Comparison of ENCODE assay signal across 18 cellular contexts in genomic region chr1:221766210-221766609, GRCh38. TPM values are rescaled to one million over a fixed set of nuclear protein-coding genes. Genes with fewer than 3 reads are reported as not detected.
DNase-seq lines count a peak whose midpoint lies in the region; ATAC-seq, FAIRE-seq and TF ChIP-seq lines count a peak whose summit lies in the region.
"Had no signal": no experiment of that assay in that cellular context is flagged by ENCODE, and none has a peak within 500 bp of the region (broad histone marks: within the 10 kb centered on the region; RNA-seq: fewer than 3 reads in every experiment).

No MANE protein-coding gene starts in this region.

- no peak overlapping the region for H3K9ac ChIP-seq in K562 (ENCODE audit: insufficient read depth in 1 of 2, low read depth in 2 of 2, low read length in 2 of 2)

- H3K27me3 Mint-ChIP-seq in activated CD4-positive, alpha-beta T cell treated with anti-CD3 and anti-CD28 coated beads for 36 hours = no peaks in the 10 kb centered on the region
- no peaks in the 10 kb centered on the region for H3K27me3 Mint-ChIP-seq in effector memory CD8-positive, alpha-beta T cell
- H3K27me3 Mint-ChIP-seq: activated CD4-positive, alpha-beta T cell treated with anti-CD3 and anti-CD28 coated beads, Interleukin-2, amount 10 ng/mL, durations not matched to agents 7 days and 5 days had no signal

- H3K27ac ChIP-seq in K562 (ENCODE audit: extremely low read depth, low read depth, low read length) = no peak overlapping the region
- H3K27ac ChIP-seq: coronary artery, left ventricle myocardium inferior had no signal

- BruUV-seq in K562 (replicated peaks; lab: Mats Ljungman, UMichigan) = no TSS peak

- H3K4me3 Mint-ChIP-seq in activated CD4-positive, alpha-beta T cell treated with anti-CD3 and anti-CD28 coated beads for 36 hours = no peak overlapping the region
- no peak overlapping the region for H3K4me3 Mint-ChIP-seq in effector memory CD8-positive, alpha-beta T cell
- H3K4me3 Mint-ChIP-seq: activated CD4-positive, alpha-beta T cell treated with anti-CD3 and anti-CD28 coated beads, Interleukin-2, amount 10 ng/mL, durations not matched to agents 7 days and 5 days had no signal

- H4K20me1 ChIP-seq in K562 (replicated peaks; ENCODE audit: control insufficient read depth, insufficient read depth, low read length) = no peaks in the 10 kb centered on the region

- in situ Hi-C loops in K562 (cut with MboI) = no loop called here

- no peaks in the 10 kb centered on the region for H3K36me3 Mint-ChIP-seq in activated CD4-positive, alpha-beta T cell treated with anti-CD3 and anti-CD28 coated beads for 36 hours (ENCODE audit: low read depth)
- no peaks in the 10 kb centered on the region for H3K36me3 Mint-ChIP-seq in effector memory CD8-positive, alpha-beta T cell (ENCODE audit: insufficient read depth)

- TF ChIP-seq POLR2A in K562 (conservative IDR thresholded peaks at IDR 0.05) = no peak

- no peak overlapping the region for H2AFZ ChIP-seq in K562 (ENCODE audit: low read depth, low read length)

- TF ChIP-seq CTCF in K562 (IDR thresholded peaks at IDR 0.05 in 2 of 3, conservative IDR thresholded peaks at IDR 0.05 in 1 of 3; ENCODE audit: insufficient read depth in 2 of 3, low read depth in 1 of 3, low read length in 3 of 3) = no peak

- no peaks in the 10 kb centered on the region for H3K9me3 ChIP-seq in K562 (replicated peaks; ENCODE audit: control insufficient read depth, insufficient read depth, low read depth, low read length)
- H3K9me3 ChIP-seq: left ventricle myocardium inferior had no signal

- peak; percentile 26 for DNase-seq in EL
- DNase-seq in HT1080 (ENCODE audit: low read depth) = peak; percentile 37
- DNase-seq in K562 (ENCODE audit: extremely low read depth in 1 of 4, low spot score in 3 of 4) = no peak
- DNase-seq in lung microvascular endothelial cell (ENCODE audit: low read depth in 2 of 2) = peak; percentile 23 to 40
- no peak for DNase-seq in activated CD4-positive, alpha-beta T cell treated with anti-CD3 and anti-CD28 coated beads for 36 hours
- DNase-seq in NCI-H774 (lab: John Stamatoyannopoulos, UW) = no peak
- DNase-seq in activated CD8-positive, alpha-beta memory T cell treated with anti-CD3 and anti-CD28 coated beads, Interleukin-2, amount 50 U/mL, for 48 hours = no peak
- no peak for DNase-seq in effector memory CD8-positive, alpha-beta T cell
- DNase-seq: activated CD4-positive, alpha-beta T cell treated with anti-CD3 and anti-CD28 coated beads, Interleukin-2, amount 10 ng/mL, durations not matched to agents 7 days and 5 days; activated naive CD4-positive, alpha-beta T cell treated with Interleukin-2 at 50 U/mL for 16 hours; aorta; C1 segment of cervical spinal cord; left ventricle myocardium inferior; NCI-H1417; NCI-H2171 treated with DMSO at 0.1 percent for 48 hours had no signal

- TF ChIP-seq EP300 in K562 (IDR thresholded peaks at IDR 0.05; ENCODE audit: low read length) = no peak

- H3K4me1 Mint-ChIP-seq in activated CD4-positive, alpha-beta T cell treated with anti-CD3 and anti-CD28 coated beads for 36 hours = peaks cover 11% of the 10 kb centered on the region
- no peaks in the 10 kb centered on the region for H3K4me1 Mint-ChIP-seq in effector memory CD8-positive, alpha-beta T cell (ENCODE audit: low read depth in 2 of 2)

- no peaks in the 10 kb centered on the region for H3K9me1 ChIP-seq in K562 (ENCODE audit: control insufficient read depth, insufficient read depth, low read length)

- no peaks in the 10 kb centered on the region for H3K79me2 ChIP-seq in K562 (ENCODE audit: control insufficient read depth, insufficient read depth, low read length)

- H3K4me2 ChIP-seq in K562 (ENCODE audit: insufficient read depth, low read length) = no peak overlapping the region

- intact Hi-C loops in K562 (cut with micrococcal nuclease) = no loop called here
- intact Hi-C loops in activated CD4-positive, alpha-beta T cell treated with anti-CD3 and anti-CD28 coated beads for 36 hours (cut with DNase I, micrococcal nuclease) = no loop called here

- CTCF ChIA-PET in K562 (lab: Yijun Ruan, JAX; ENCODE audit: low intra/inter-chr PET ratio) = no interaction called here
- CTCF ChIA-PET in activated CD4-positive, alpha-beta T cell treated with anti-CD3 and anti-CD28 coated beads for 36 hours (lab: Charles Lee) = no interaction called here

- POLR2A ChIA-PET in K562 (lab: Yijun Ruan, JAX) = interaction anchor here (0.7 kb wide), 1 partner anchor 10 kb away, joined by 3 read pairs; no protein-coding TSS in a partner anchor
- POLR2A ChIA-PET in activated CD4-positive, alpha-beta T cell treated with anti-CD3 and anti-CD28 coated beads for 36 hours (lab: Charles Lee) = no interaction called here

- TF ChIP-seq RAD21 in K562 (CRISPR knock-in tag; conservative IDR thresholded peaks at IDR 0.05 in 1 of 2, IDR thresholded peaks at IDR 0.05 in 1 of 2) = 0 out of 4 replicates have a peak, but pooled peaks have one; percentile 3 to 12

- FAIRE-seq in K562 (lab: Jason Lieb, UNC) = no peak
- FAIRE-seq: TTC549 had no signal

- peaks cover 2 to 15% of the 10 kb centered on the region in 2 experiments; a peak in 4 of 5 replicates for H3K4me1 ChIP-seq in K562 (replicated peaks in 1 of 2; ENCODE audit: control insufficient read depth in 2 of 2, insufficient read depth in 2 of 2, low read length in 2 of 2)

- no peaks in the 10 kb centered on the region for H3K36me3 ChIP-seq in K562 (ENCODE audit: control insufficient read depth, insufficient read depth, low read length)
- H3K36me3 ChIP-seq: left ventricle myocardium inferior had no signal

- no peak for ATAC-seq in K562
- no peak for ATAC-seq in activated CD4-positive, alpha-beta T cell treated with anti-CD3 and anti-CD28 coated beads for 36 hours
- no peak for ATAC-seq in effector memory CD8-positive, alpha-beta T cell (replicated peaks)
- ATAC-seq: HCT116 had no signal

- H3K4me3 ChIP-seq in K562 = no peak overlapping the region
- H3K4me3 ChIP-seq: coronary artery, left ventricle myocardium inferior had no signal

- no peaks in the 10 kb centered on the region for H3K27me3 ChIP-seq in K562 (ENCODE audit: control insufficient read depth in 2 of 2, insufficient read depth in 2 of 2, low read length in 2 of 2)

- H3K9me3 Mint-ChIP-seq in activated CD4-positive, alpha-beta T cell treated with anti-CD3 and anti-CD28 coated beads for 36 hours (ENCODE audit: low read depth) = no peaks in the 10 kb centered on the region
- no peaks in the 10 kb centered on the region for H3K9me3 Mint-ChIP-seq in effector memory CD8-positive, alpha-beta T cell

- 0% methylated on average over 1 of the region's 1 CpG for WGBS in K562 (ENCODE audit: insufficient coverage, low coverage, missing lambda C conversion rate)

- H3K27ac Mint-ChIP-seq in activated CD4-positive, alpha-beta T cell treated with anti-CD3 and anti-CD28 coated beads for 36 hours = no peak overlapping the region
- no peak overlapping the region for H3K27ac Mint-ChIP-seq in effector memory CD8-positive, alpha-beta T cell
- H3K27ac Mint-ChIP-seq: activated CD4-positive, alpha-beta T cell treated with anti-CD3 and anti-CD28 coated beads, Interleukin-2, amount 10 ng/mL, durations not matched to agents 7 days and 5 days had no signal

TF ChIP-seq in K562, 482 proteins besides CTCF, POLR2A, EP300 and RAD21 (continues in another document):
- no peak for TF ChIP-seq KHSRP (IDR thresholded peaks at IDR 0.05)
- TF ChIP-seq MCM5 (IDR thresholded peaks at IDR 0.05; ENCODE audit: low read depth) = no peak
- no peak for TF ChIP-seq POLR3A (IDR thresholded peaks at IDR 0.05; ENCODE audit: borderline replicate concordance, extremely low read depth, insufficient read depth, insufficient read length)
- peak; percentile 86; the same call in 1 of the 2 replicates for TF ChIP-seq MCM3 (IDR thresholded peaks at IDR 0.05)
- no peak for TF ChIP-seq ZFX (CRISPR knock-in tag; IDR thresholded peaks at IDR 0.05)
- no peak for TF ChIP-seq NFE2L1 (tag; IDR thresholded peaks at IDR 0.05; ENCODE audit: borderline replicate concordance, low read depth)
- TF ChIP-seq ELF4 (CRISPR knock-in tag; IDR thresholded peaks at IDR 0.05) = no peak
- TF ChIP-seq PRPF4 (IDR thresholded peaks at IDR 0.05; ENCODE audit: insufficient read depth, low read depth, low read length, poor library complexity, severe bottlenecking) = no peak
- TF ChIP-seq ELF2 (CRISPR knock-in tag; IDR thresholded peaks at IDR 0.05) = no peak

RNA-seq across cellular contexts. Expression of gene DUSP10, which starts 24.3 kb away (rescaled TPM):
- 59.9 and 76.5 TPM in 2 replicates for total RNA-seq in HT1080 (2014; rRNA removed; shearing (Covaris generic))
- 32.7 and 38.0 TPM in 2 replicates for polyA plus RNA-seq in HT1080 (2015; cell fraction: cytosol; rRNA removed)
- polyA plus RNA-seq in HT1080 (2015; cell fraction: nucleus; rRNA removed) = 38.8 and 45.2 TPM in 2 replicates
- total RNA-seq in K562 (2011; cell fraction: chromatin; rRNA removed; ENCODE audit: low replicate concordance) = 5.0 and 6.0 TPM in 2 replicates
- total RNA-seq in K562 (2011; cell fraction: nucleolus; rRNA removed) = 3.9 and 4.0 TPM in 2 replicates
- total RNA-seq in K562 (2011; cell fraction: nucleoplasm; rRNA removed) = 3.6 and 4.4 TPM in 2 replicates
- 6.6 and 7.3 TPM in 2 replicates for total RNA-seq in K562 (2014; rRNA removed)
- total RNA-seq in K562 (2014; rRNA removed; fragmentation: Illumina TruSeq; extraction: Trizol) = 6.3 and 7.6 TPM in 2 replicates
- 7.0 and 7.8 TPM in 2 replicates for total RNA-seq in K562 (2015; rRNA removed; fragmentation: Illumina TruSeq; extraction: Trizol)
- total RNA-seq in K562 (2021) = 5.9 and 6.1 TPM in 2 replicates
- polyA plus RNA-seq in K562 (2011; rRNA removed) = 1.7 and 3.1 TPM in 2 replicates
- 3.6 and 4.4 TPM in 2 replicates for polyA plus RNA-seq in K562 (2011; cell fraction: cytosol; rRNA removed)
- polyA plus RNA-seq in K562 (2011; cell fraction: nucleus; rRNA removed) = 3.0 and 4.0 TPM in 2 replicates
- 5.8 and 10.6 TPM in 2 replicates for polyA plus RNA-seq in K562 (2012)
- polyA plus RNA-seq in K562 (2014; fragmentation: Illumina TruSeq; extraction: Trizol) = 6.2 and 8.3 TPM in 2 replicates
- polyA plus RNA-seq in K562 (2014; fragmentation: Nextera tagmentation; extraction: Ambion mirVana) = 1 to 10 TPM; 3.8 to 5.5 TPM
- 5.4 and 6.6 TPM in 2 replicates for polyA plus RNA-seq in K562 (2014; rRNA removed)
- 4.8 and 6.1 TPM in 2 replicates for polyA minus RNA-seq in K562 (2011; rRNA and poly(A)+ RNA removed)
- 1.0 and 1.4 TPM in 2 replicates for polyA minus RNA-seq in K562 (2011; cell fraction: cytosol; rRNA and poly(A)+ RNA removed)
- 4.8 and 8.7 TPM in 2 replicates for polyA minus RNA-seq in K562 (2011; cell fraction: nucleus; rRNA and poly(A)+ RNA removed)
- total RNA-seq in lung microvascular endothelial cell = 1.8 and 2.6 TPM in 2 replicates
- total RNA-seq in activated CD4-positive, alpha-beta T cell treated with anti-CD3 and anti-CD28 coated beads for 36 hours = 1 to 10 TPM; 7.3 to 9.2 TPM

Comparison
In these comparisons a context has a peak if more than half of its experiments do, and no peak if none do; other contexts are left out.
1. DNase-seq: peak in EL (single experiment), HT1080 (single experiment) and lung microvascular endothelial cell (2 of 2); none in K562 (0 of 4), activated CD4-positive, alpha-beta T cell treated with anti-CD3 and anti-CD28 coated beads for 36 hours (single experiment), NCI-H774 (single experiment), activated CD8-positive, alpha-beta memory T cell treated with anti-CD3 and anti-CD28 coated beads, Interleukin-2, amount 50 U/mL, for 48 hours (single experiment) and effector memory CD8-positive, alpha-beta T cell (0 of 3).